25 cellular contexts compared by ENCODE assay signal in the genomic region with DNA sequence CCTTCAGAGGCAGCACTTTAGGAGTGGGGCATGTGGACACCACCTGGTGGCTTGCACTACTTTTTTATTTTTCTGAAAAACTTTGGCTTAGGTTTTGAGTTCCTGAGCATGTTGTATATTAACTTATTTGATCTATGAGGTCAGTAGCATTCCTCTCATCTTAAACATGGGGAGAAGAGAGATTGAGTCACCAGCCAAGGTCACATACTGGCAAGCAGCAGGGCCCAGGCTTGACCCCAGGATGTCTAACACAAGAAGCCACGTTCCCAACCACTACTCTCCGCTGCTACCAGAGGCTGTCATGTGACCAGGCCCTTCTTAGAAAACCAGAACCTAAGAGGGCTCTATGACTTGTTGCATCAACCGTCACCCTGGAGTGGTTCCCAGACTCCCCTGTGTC.
"Had no signal": no experiment of that assay in that cellular context is flagged by ENCODE, and none has a peak within 500 bp of the region (broad histone marks: within the 10 kb centered on the region; RNA-seq: fewer than 3 reads in every experiment).

No MANE protein-coding gene starts in this region.

- H3K27ac ChIP-seq: body of pancreas, epithelial cell of prostate, gastroesophageal sphincter, pancreas, prostate gland, skin epidermis, upper lobe of left lung, vagina, VCaP had no signal

- H3K9me3 ChIP-seq: body of pancreas, gastroesophageal sphincter, pancreas, prostate gland, upper lobe of left lung, vagina had no signal

- H3K27me3 ChIP-seq: body of pancreas, pancreas, upper lobe of left lung, vagina had no signal

- H3K4me1 ChIP-seq: body of pancreas, gastroesophageal sphincter, pancreas, prostate gland, upper lobe of left lung, vagina had no signal

- H3K36me3 ChIP-seq: gastroesophageal sphincter, pancreas, prostate gland, upper lobe of left lung, vagina had no signal

- H3K4me3 ChIP-seq: body of pancreas, gastroesophageal sphincter, pancreas, prostate gland, skin epidermis, upper lobe of left lung, vagina had no signal

- DNase-seq: activated CD4-positive, alpha-beta T cell treated with anti-CD3 and anti-CD28 coated beads for 4 hours; activated CD4-positive, alpha-beta T cell treated with anti-CD3 and anti-CD28 coated beads, Interleukin-2, amount 50 U/mL, for 48 hours; activated CD8-positive, alpha-beta memory T cell treated with anti-CD3 and anti-CD28 coated beads for 24 hours; activated effector memory CD4-positive, alpha-beta T cell treated with Interleukin-2 at 50 U/mL for 16 hours; activated naive CD4-positive, alpha-beta T cell treated with Interleukin-2 at 50 U/mL for 16 hours; aorta; body of pancreas; dermis blood vessel endothelial cell; effector CD4-positive, alpha-beta T cell; head of caudate nucleus; hippocampal formation; left colon; mammary epithelial cell; naive thymus-derived CD4-positive, alpha-beta T cell; pancreas; retina; stimulated activated CD4-positive, alpha-beta T cell treated with anti-CD3 and anti-CD28 coated beads, Interleukin-12 subunit alpha, Interleukin-12 subunit beta, amount 100 ng/mL, for 4 hours; stimulated activated CD4-positive, alpha-beta T cell treated with anti-CD3 and anti-CD28 coated beads, Interleukin-4, amount 100 ng/mL, for 1 hour; upper lobe of left lung had no signal
